In the genomic region with DNA sequence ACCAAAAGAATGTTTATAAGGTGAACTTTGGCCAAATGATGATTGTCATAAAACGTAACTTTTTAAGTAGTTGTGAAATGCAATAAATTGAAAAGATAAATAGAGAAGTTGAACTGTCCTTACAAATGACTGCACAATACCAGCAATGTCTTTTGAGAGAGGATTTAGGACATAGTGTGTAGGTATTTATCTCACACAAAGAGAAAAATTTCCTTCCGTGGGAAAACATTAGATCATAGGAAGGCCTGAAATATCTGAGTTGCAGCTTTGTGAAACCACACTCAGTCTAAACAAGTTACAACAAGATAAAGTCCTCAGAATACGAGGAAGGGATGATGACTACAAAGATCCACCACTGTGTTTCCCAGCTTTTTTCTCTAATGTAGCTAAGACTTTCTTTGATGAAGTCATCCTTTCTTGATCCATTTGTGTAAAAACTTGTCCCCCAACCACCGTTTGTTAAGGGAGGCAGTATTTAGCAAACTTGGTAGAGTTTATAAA, we compare ENCODE assay signal across 17 cellular contexts. TPM values are rescaled to one million over a fixed set of nuclear protein-coding genes. Genes with fewer than 3 reads are reported as not detected.
"Had no signal": no experiment of that assay in that cellular context is flagged by ENCODE, and none has a peak within 500 bp of the region (broad histone marks: within the 10 kb centered on the region; RNA-seq: fewer than 3 reads in every experiment).

No MANE protein-coding gene starts in this region.

- H3K27ac Mint-ChIP-seq: activated naive CD4-positive, alpha-beta T cell treated with anti-CD3 and anti-CD28 coated beads, Interleukin-2, amount 10 ng/mL, durations not matched to agents 7 days and 5 days; natural killer cell had no signal

- H3K27ac ChIP-seq: coronary artery, prostate gland, skin epidermis, upper lobe of left lung had no signal

- H3K4me3 Mint-ChIP-seq: activated naive CD4-positive, alpha-beta T cell treated with anti-CD3 and anti-CD28 coated beads, Interleukin-2, amount 10 ng/mL, durations not matched to agents 7 days and 5 days; natural killer cell had no signal

- H3K27me3 Mint-ChIP-seq: activated naive CD4-positive, alpha-beta T cell treated with anti-CD3 and anti-CD28 coated beads, Interleukin-2, amount 10 ng/mL, durations not matched to agents 7 days and 5 days had no signal

- H3K4me3 ChIP-seq: coronary artery, prostate gland, skin epidermis, upper lobe of left lung had no signal

- H3K9ac ChIP-seq: SK-N-SH had no signal

- H3K27me3 ChIP-seq: upper lobe of left lung had no signal

- H3K9me3 ChIP-seq: prostate gland, SK-N-SH, upper lobe of left lung had no signal

- DNase-seq: activated naive CD4-positive, alpha-beta T cell treated with anti-CD3 and anti-CD28 coated beads, Interleukin-2, amount 10 ng/mL, durations not matched to agents 7 days and 5 days; central memory CD4-positive, alpha-beta T cell; effector CD4-positive, alpha-beta T cell; head of caudate nucleus; left colon; natural killer cell; right cardiac atrium; SK-N-SH; stimulated activated naive CD8-positive, alpha-beta T cell treated with anti-CD3 and anti-CD28 coated beads, Interleukin-15, Interleukin-2, amounts not matched to agents 100 U/mL and 50 U/mL, for 24 hours; T-helper 1 cell; T1000; upper lobe of left lung had no signal

- H3K4me1 Mint-ChIP-seq: activated naive CD4-positive, alpha-beta T cell treated with anti-CD3 and anti-CD28 coated beads, Interleukin-2, amount 10 ng/mL, durations not matched to agents 7 days and 5 days; natural killer cell had no signal

- H3K4me1 ChIP-seq: prostate gland, upper lobe of left lung had no signal

- H3K36me3 Mint-ChIP-seq: activated naive CD4-positive, alpha-beta T cell treated with anti-CD3 and anti-CD28 coated beads, Interleukin-2, amount 10 ng/mL, durations not matched to agents 7 days and 5 days; natural killer cell had no signal

- FAIRE-seq: frontal cortex had no signal

- H3K36me3 ChIP-seq: prostate gland, upper lobe of left lung had no signal

RNA-seq across cellular contexts. Expression of a gene that starts 16.0 kb away (rescaled TPM):
- total RNA-seq: lung microvascular endothelial cell, natural killer cell had no signal
- polyA plus RNA-seq: SK-N-SH had no signal
